ENCODE assay signal across 8 cellular contexts in genomic region chr3:62318752-62319569, GRCh38. TPM values are rescaled to one million over a fixed set of nuclear protein-coding genes. Genes with fewer than 3 reads are reported as not detected.
DNase-seq lines count a peak whose midpoint lies in the region; ATAC-seq and TF ChIP-seq lines count a peak whose summit lies in the region.

No MANE protein-coding gene starts in this region.

- DNase-seq in NCI-H510A (lab: John Stamatoyannopoulos, UW) = peak; percentile 67
- peak; percentile 93 for DNase-seq in activated CD8-positive, alpha-beta memory T cell treated with anti-CD3 and anti-CD28 coated beads, Interleukin-2, amount 50 U/mL, for 48 hours
- DNase-seq in endothelial cell (ENCODE audit: low spot score) = peak; percentile 84
- peak; percentile 92 for DNase-seq in mesenteric fat pad (ENCODE audit: low spot score)
- DNase-seq in stimulated activated CD8-positive, alpha-beta memory T cell treated with anti-CD3 and anti-CD28 coated beads, Interleukin-12 subunit alpha, Interleukin-12 subunit beta, amount 100 ng/mL, for 4 hours (ENCODE audit: low read depth) = peak; percentile 29
- DNase-seq in GM19238 (ENCODE audit: insufficient read length, low spot score) = no peak

- no peaks in the 10 kb centered on the region for H3K36me3 Mint-ChIP-seq in endothelial cell (ENCODE audit: low read depth, unreplicated experiment)

- no peak for TF ChIP-seq CTCF in endothelial cell (IDR thresholded peaks at IDR 0.05; ENCODE audit: unreplicated experiment)

- peaks cover 2% of the 10 kb centered on the region for H3K27me3 Mint-ChIP-seq in endothelial cell (ENCODE audit: unreplicated experiment)

- ATAC-seq in GM18519 (IDR thresholded peaks at IDR 0.05; ENCODE audit: low FRiP score, unreplicated experiment) (peak; percentile 98), HG03060 (IDR thresholded peaks at IDR 0.05; ENCODE audit: low read depth, unreplicated experiment) (peak; percentile 98)

- H3K9me3 Mint-ChIP-seq in endothelial cell (ENCODE audit: unreplicated experiment) = no peaks in the 10 kb centered on the region

- peaks cover 2% of the 10 kb centered on the region for H3K4me1 Mint-ChIP-seq in endothelial cell (ENCODE audit: unreplicated experiment)

- H3K27ac Mint-ChIP-seq in endothelial cell (ENCODE audit: unreplicated experiment) = peak overlapping the region; percentile 87

- H3K4me3 Mint-ChIP-seq in endothelial cell (ENCODE audit: unreplicated experiment) = peak overlapping the region; percentile 99

RNA-seq across cellular contexts. Expression of gene FEZF2, which starts 54.4 kb away (rescaled TPM):
- not detected for total RNA-seq in endothelial cell (ENCODE audit: unreplicated experiment)
- not detected for total RNA-seq in mesenteric fat pad
